Comparison of ENCODE assay signal across 1 cellular context in the genomic region with DNA sequence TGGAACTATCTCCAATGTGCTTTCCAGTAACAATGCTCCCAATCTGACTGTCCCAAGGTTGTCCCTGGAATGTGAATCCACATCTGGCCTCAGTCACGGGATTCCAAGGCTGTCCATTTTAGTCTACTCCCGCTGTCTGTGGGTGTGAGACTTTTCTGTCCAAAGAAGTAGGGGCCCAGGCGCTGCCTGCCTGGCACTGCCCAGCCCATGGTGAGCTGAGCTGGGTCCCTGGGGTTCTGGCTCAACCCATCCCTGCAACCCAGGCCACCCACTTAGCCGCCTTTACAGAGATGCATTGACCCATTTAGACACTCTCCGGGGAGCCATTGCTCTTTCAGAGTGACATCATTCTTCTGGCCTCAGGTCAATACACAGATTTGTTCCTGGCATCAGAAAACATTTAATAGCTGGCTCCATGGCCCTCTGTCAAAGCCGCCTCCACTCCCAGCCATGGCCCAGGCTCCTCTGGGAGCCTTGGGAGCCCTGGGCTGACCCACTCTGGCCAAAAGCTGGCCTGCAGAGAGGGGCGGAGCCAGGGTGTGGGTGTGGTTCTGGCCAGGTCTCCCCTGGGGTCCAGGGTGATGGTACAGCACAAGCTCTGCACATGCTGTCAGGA.
TF ChIP-seq lines count a peak whose summit lies in the region.

No MANE protein-coding gene starts in this region.

TF ChIP-seq in HEK293, 187 proteins besides CTCF, POLR2A, EP300 and RAD21 (continued from another document):
- TF ChIP-seq ZNF777 (tag by site-specific recombination; IDR thresholded peaks at IDR 0.05; ENCODE audit: borderline replicate concordance), result no peak
- TF ChIP-seq, protein P1, sequence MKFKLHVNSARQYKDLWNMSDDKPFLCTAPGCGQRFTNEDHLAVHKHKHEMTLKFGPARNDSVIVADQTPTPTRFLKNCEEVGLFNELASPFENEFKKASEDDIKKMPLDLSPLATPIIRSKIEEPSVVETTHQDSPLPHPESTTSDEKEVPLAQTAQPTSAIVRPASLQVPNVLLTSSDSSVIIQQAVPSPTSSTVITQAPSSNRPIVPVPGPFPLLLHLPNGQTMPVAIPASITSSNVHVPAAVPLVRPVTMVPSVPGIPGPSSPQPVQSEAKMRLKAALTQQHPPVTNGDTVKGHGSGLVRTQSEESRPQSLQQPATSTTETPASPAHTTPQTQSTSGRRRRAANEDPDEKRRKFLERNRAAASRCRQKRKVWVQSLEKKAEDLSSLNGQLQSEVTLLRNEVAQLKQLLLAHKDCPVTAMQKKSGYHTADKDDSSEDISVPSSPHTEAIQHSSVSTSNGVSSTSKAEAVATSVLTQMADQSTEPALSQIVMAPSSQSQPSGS (tag by site-specific recombination; IDR thresholded peaks at IDR 0.05; ENCODE audit: low read depth), result 0 out of 2 replicates have a peak, but pooled peaks have one; percentile 20
- TF ChIP-seq, protein P2, sequence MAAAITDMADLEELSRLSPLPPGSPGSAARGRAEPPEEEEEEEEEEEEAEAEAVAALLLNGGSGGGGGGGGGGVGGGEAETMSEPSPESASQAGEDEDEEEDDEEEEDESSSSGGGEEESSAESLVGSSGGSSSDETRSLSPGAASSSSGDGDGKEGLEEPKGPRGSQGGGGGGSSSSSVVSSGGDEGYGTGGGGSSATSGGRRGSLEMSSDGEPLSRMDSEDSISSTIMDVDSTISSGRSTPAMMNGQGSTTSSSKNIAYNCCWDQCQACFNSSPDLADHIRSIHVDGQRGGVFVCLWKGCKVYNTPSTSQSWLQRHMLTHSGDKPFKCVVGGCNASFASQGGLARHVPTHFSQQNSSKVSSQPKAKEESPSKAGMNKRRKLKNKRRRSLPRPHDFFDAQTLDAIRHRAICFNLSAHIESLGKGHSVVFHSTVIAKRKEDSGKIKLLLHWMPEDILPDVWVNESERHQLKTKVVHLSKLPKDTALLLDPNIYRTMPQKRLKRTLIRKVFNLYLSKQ (tag by site-specific recombination; IDR thresholded peaks at IDR 0.05; ENCODE audit: borderline replicate concordance), result no peak
- TF ChIP-seq ELK4 (IDR thresholded peaks at IDR 0.05; ENCODE audit: borderline replicate concordance, low read depth, low read length), result no peak
- no peak for TF ChIP-seq BCL11B (tag by site-specific recombination; IDR thresholded peaks at IDR 0.05; ENCODE audit: low read depth)
